ENCODE assay signal across 10 cellular contexts in the genomic region with DNA sequence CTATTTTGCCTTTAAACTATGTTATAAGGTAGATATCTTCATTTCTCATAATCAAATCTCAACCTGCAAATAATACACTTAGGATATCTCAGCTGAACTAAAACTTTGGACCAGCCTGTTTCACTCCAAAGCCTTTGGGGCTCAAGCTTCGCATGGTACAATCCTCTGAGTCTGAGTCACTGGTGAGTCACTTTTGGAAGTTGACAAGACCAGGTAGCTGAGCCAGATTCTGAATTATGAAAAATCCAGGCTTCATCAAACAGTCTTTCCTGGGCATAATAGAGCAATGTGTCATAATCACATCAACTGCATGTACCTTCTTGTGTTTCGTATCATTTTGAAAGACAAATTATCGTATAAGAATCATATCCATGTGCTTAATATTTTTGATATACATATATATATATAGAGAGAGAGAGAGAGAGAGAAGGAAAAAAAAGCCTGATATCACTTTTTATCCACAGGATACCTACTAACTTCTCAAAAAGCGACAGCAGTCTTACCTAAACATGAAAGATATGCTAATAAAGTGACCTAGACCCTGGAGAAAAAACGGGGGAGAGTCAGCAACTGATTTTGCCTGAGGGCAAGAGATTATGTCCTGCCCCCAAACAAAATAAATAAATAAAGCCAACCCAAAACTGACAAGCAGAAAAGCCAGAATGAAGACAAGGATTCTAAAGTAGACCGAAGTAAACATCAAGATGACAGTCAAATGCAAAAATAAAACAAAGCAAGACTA.
DNase-seq lines count a peak whose midpoint lies in the region; ATAC-seq and TF ChIP-seq lines count a peak whose summit lies in the region.
"Had no signal": no experiment of that assay in that cellular context is flagged by ENCODE, and none has a peak within 500 bp of the region (broad histone marks: within the 10 kb centered on the region; RNA-seq: fewer than 3 reads in every experiment).

No MANE protein-coding gene starts in this region.

- no peak overlapping the region for H3K9ac ChIP-seq in skeletal muscle tissue (ENCODE audit: low read depth in 1 of 3, low read length in 3 of 3)

- peak; percentile 64 for DNase-seq in H4 (ENCODE audit: low spot score)
- DNase-seq in glomerular endothelial cell (ENCODE audit: extremely low read depth, low read depth, low spot score) = peak; percentile 99
- DNase-seq: central memory CD4-positive, alpha-beta T cell; NCI-H526 had no signal

- H3K9me3 ChIP-seq in skeletal muscle tissue (ENCODE audit: control insufficient read depth in 3 of 3, low read length in 3 of 3) = no peaks in the 10 kb centered on the region

- H3K27ac ChIP-seq in skeletal muscle tissue (ENCODE audit: low read depth, low read length) = peak overlapping the region; percentile 54

- no peaks in the 10 kb centered on the region for H3K36me3 ChIP-seq in skeletal muscle tissue (ENCODE audit: control insufficient read depth in 3 of 3, insufficient read depth in 3 of 3, low read length in 3 of 3)

- H3K4me3 ChIP-seq in skeletal muscle tissue (ENCODE audit: low read length in 3 of 3) = no peak overlapping the region

- H3K4me1 ChIP-seq in skeletal muscle tissue (ENCODE audit: control insufficient read depth in 3 of 3, insufficient read depth in 3 of 3, low read length in 3 of 3) = no peaks in the 10 kb centered on the region

- peak; percentile 92 for ATAC-seq in SK-N-SH treated with all-trans-retinoic acid at 6 μM for 48 hours
- ATAC-seq in GM21717 (IDR thresholded peaks at IDR 0.05; ENCODE audit: unreplicated experiment) = no peak
- no peak for ATAC-seq in GM21360 (IDR thresholded peaks at IDR 0.05; ENCODE audit: unreplicated experiment)
- no peak for ATAC-seq in HG02678 (IDR thresholded peaks at IDR 0.05; ENCODE audit: unreplicated experiment)
- no peak for ATAC-seq in GM18498 (IDR thresholded peaks at IDR 0.05; ENCODE audit: unreplicated experiment)

- H3K27me3 ChIP-seq in skeletal muscle tissue (ENCODE audit: control insufficient read depth in 3 of 3, insufficient read depth in 3 of 3, low read length in 3 of 3) = no peaks in the 10 kb centered on the region

TF ChIP-seq in SK-N-SH treated with all-trans-retinoic acid at 6 μM for 48 hours, 23 proteins besides CTCF, POLR2A, EP300 and RAD21:
- TF ChIP-seq, protein P1, sequence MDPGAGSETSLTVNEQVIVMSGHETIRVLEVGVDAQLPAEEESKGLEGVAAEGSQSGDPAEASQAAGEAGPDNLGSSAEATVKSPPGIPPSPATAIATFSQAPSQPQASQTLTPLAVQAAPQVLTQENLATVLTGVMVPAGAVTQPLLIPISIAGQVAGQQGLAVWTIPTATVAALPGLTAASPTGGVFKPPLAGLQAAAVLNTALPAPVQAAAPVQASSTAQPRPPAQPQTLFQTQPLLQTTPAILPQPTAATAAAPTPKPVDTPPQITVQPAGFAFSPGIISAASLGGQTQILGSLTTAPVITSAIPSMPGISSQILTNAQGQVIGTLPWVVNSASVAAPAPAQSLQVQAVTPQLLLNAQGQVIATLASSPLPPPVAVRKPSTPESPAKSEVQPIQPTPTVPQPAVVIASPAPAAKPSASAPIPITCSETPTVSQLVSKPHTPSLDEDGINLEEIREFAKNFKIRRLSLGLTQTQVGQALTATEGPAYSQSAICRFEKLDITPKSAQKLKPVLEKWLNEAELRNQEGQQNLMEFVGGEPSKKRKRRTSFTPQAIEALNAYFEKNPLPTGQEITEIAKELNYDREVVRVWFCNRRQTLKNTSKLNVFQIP (CRISPR knock-in tag; IDR thresholded peaks at IDR 0.05; ENCODE audit: borderline replicate concordance, low read depth) = no peak
- TF ChIP-seq BACH2 (CRISPR knock-in tag; IDR thresholded peaks at IDR 0.05; ENCODE audit: borderline replicate concordance) (no peak), TOX (CRISPR knock-in tag; IDR thresholded peaks at IDR 0.05; ENCODE audit: borderline replicate concordance) (0 out of 2 replicates have a peak, but pooled peaks have one; percentile 61), ISL1 (CRISPR knock-in tag; IDR thresholded peaks at IDR 0.05) (peak; percentile 73)
